ENCODE assay signal across 23 cellular contexts in genomic region chr17:5443728-5444127, GRCh38. TPM values are rescaled to one million over a fixed set of nuclear protein-coding genes. Genes with fewer than 3 reads are reported as not detected.
DNase-seq lines count a peak whose midpoint lies in the region; ATAC-seq, FAIRE-seq and TF ChIP-seq lines count a peak whose summit lies in the region.
"Had no signal": no experiment of that assay in that cellular context is flagged by ENCODE, and none has a peak within 500 bp of the region (broad histone marks: within the 10 kb centered on the region; RNA-seq: fewer than 3 reads in every experiment).

No MANE protein-coding gene starts in this region.

- POLR2A ChIA-PET in A549 (lab: Yijun Ruan, JAX): no interaction called here
- POLR2A ChIA-PET in K562 (lab: Yijun Ruan, JAX): interaction anchor here (1.2 kb wide), 1 partner anchor 16 kb away, joined by 3 read pairs; no protein-coding TSS in a partner anchor

- H3K27ac ChIP-seq in A549 (no peak overlapping the region), K562 (ENCODE audit: extremely low read depth, low read depth, low read length) (no peak overlapping the region)
- H3K27ac ChIP-seq: 22Rv1, BLaER1 had no signal

- H3K4me1 ChIP-seq in A549: peaks cover 5% of the 10 kb centered on the region; the same call in 2 of the 3 replicates
- H3K4me1 ChIP-seq in K562 (replicated peaks in 1 of 2; ENCODE audit: control insufficient read depth in 2 of 2, insufficient read depth in 2 of 2, low read length in 2 of 2): peaks cover 3 to 4% of the 10 kb centered on the region in 2 experiments; a peak in 2 of 5 replicates
- H3K4me1 ChIP-seq: BE2C, Caco-2 had no signal

- TF ChIP-seq POLR2A in A549 (IDR thresholded peaks at IDR 0.05; ENCODE audit: low read length): no peak
- TF ChIP-seq POLR2A in K562 (conservative IDR thresholded peaks at IDR 0.05): no peak

- H3K4me3 ChIP-seq in A549 (no peak overlapping the region), K562 (no peak overlapping the region)
- H3K4me3 ChIP-seq: BLaER1 had no signal

- TF ChIP-seq EP300 in A549 (IDR thresholded peaks at IDR 0.05): no peak
- no peak for TF ChIP-seq EP300 in K562 (IDR thresholded peaks at IDR 0.05; ENCODE audit: low read length)

- BruUV-seq in K562 (replicated peaks; lab: Mats Ljungman, UMichigan): no TSS peak

- H3K36me3 ChIP-seq in K562 (ENCODE audit: control insufficient read depth, insufficient read depth, low read length): peaks cover 56% of the 10 kb centered on the region; the same call in 2 of the 3 replicates

- TF ChIP-seq CTCF in A549 (IDR thresholded peaks at IDR 0.05): no peak
- no peak for TF ChIP-seq CTCF in K562 (IDR thresholded peaks at IDR 0.05 in 2 of 3, conservative IDR thresholded peaks at IDR 0.05 in 1 of 3; ENCODE audit: insufficient read depth in 2 of 3, low read depth in 1 of 3, low read length in 3 of 3)
- TF ChIP-seq CTCF in mesothelial cell of epicardium (IDR thresholded peaks at IDR 0.05; ENCODE audit: unreplicated experiment): no peak

- in situ Hi-C loops in K562 (cut with MboI): no loop called here

- 98% methylated on average over 6 of the region's 6 CpGs for WGBS in A549 (ENCODE audit: missing lambda C conversion rate)
- WGBS in K562 (ENCODE audit: insufficient coverage, low coverage, missing lambda C conversion rate): 93% methylated on average over 5 of the region's 6 CpGs

- H3K9me1 ChIP-seq in K562 (ENCODE audit: control insufficient read depth, insufficient read depth, low read length): no peaks in the 10 kb centered on the region

- ATAC-seq in A549 (no peak), K562 (no peak)

- CTCF ChIA-PET in A549 (lab: Yijun Ruan, JAX): interaction anchor here (0.6 to 10.9 kb wide), 4 partner anchors 11 to 195 kb away, joined by 3 to 178 read pairs (median 8); no protein-coding TSS in a partner anchor
- CTCF ChIA-PET in K562 (lab: Yijun Ruan, JAX; ENCODE audit: low intra/inter-chr PET ratio): no interaction called here

- H2AFZ ChIP-seq in K562 (ENCODE audit: low read depth, low read length): no peak overlapping the region

- H4K20me1 ChIP-seq in K562 (replicated peaks; ENCODE audit: control insufficient read depth, insufficient read depth, low read length): no peaks in the 10 kb centered on the region

- no peak overlapping the region for H3K4me2 ChIP-seq in A549
- H3K4me2 ChIP-seq in K562 (ENCODE audit: insufficient read depth, low read length): no peak overlapping the region
- H3K4me2 ChIP-seq: BLaER1 had no signal

- no peak for TF ChIP-seq RAD21 in A549 (conservative IDR thresholded peaks at IDR 0.05 in 1 of 2, IDR thresholded peaks at IDR 0.05 in 1 of 2)
- TF ChIP-seq RAD21 in K562 (CRISPR knock-in tag; conservative IDR thresholded peaks at IDR 0.05 in 1 of 2, IDR thresholded peaks at IDR 0.05 in 1 of 2): no peak

- peaks cover 31% of the 10 kb centered on the region for H3K36me3 Mint-ChIP-seq in mesothelial cell of epicardium

- H3K4me3 Mint-ChIP-seq in mesothelial cell of epicardium: no peak overlapping the region
- H3K4me3 Mint-ChIP-seq: CD14-positive monocyte; CD4-positive, alpha-beta memory T cell; CD8-positive, alpha-beta memory T cell had no signal

- H3K27ac Mint-ChIP-seq in mesothelial cell of epicardium: no peak overlapping the region
- H3K27ac Mint-ChIP-seq: CD14-positive monocyte; CD4-positive, CD25-positive, alpha-beta regulatory T cell had no signal

- H3K27me3 Mint-ChIP-seq in mesothelial cell of epicardium (ENCODE audit: low read depth): no peaks in the 10 kb centered on the region
- H3K27me3 Mint-ChIP-seq: CD4-positive, alpha-beta memory T cell; CD4-positive, CD25-positive, alpha-beta regulatory T cell; CD8-positive, alpha-beta memory T cell had no signal

- H3K9me3 Mint-ChIP-seq in mesothelial cell of epicardium: no peaks in the 10 kb centered on the region
- H3K9me3 Mint-ChIP-seq: CD14-positive monocyte; CD4-positive, alpha-beta memory T cell; CD4-positive, CD25-positive, alpha-beta regulatory T cell; CD8-positive, alpha-beta memory T cell had no signal

- peaks cover 8% of the 10 kb centered on the region for H3K79me2 ChIP-seq in K562 (ENCODE audit: control insufficient read depth, insufficient read depth, low read length)

- intact Hi-C loops in K562 (cut with micrococcal nuclease): no loop called here

- no peak for FAIRE-seq in A549 (lab: Jason Lieb, UNC)
- no peak for FAIRE-seq in K562 (lab: Jason Lieb, UNC)
- FAIRE-seq: D721Med, G401.6, GM12891, GM19239 had no signal

- no peak overlapping the region for H3K9ac ChIP-seq in K562 (ENCODE audit: insufficient read depth in 1 of 2, low read depth in 2 of 2, low read length in 2 of 2)
- H3K9ac ChIP-seq: BLaER1 had no signal

- no peaks in the 10 kb centered on the region for H3K9me3 ChIP-seq in A549
- H3K9me3 ChIP-seq in K562 (replicated peaks; ENCODE audit: control insufficient read depth, insufficient read depth, low read depth, low read length): no peaks in the 10 kb centered on the region
- H3K9me3 ChIP-seq: BE2C, BLaER1, Caco-2 had no signal

- peak; percentile 5 for DNase-seq in activated effector memory CD4-positive, alpha-beta T cell treated with anti-CD3 and anti-CD28 coated beads, Interleukin-2, amount 50 U/mL, for 16 hours
- DNase-seq in activated effector memory CD4-positive, alpha-beta T cell treated with Interleukin-2 at 50 U/mL for 16 hours: no peak
- DNase-seq in A549 (ENCODE audit: low read depth in 1 of 2, low spot score in 1 of 2) (no peak), K562 (ENCODE audit: extremely low read depth in 1 of 4, low spot score in 3 of 4) (no peak), islet precursor cell (no peak), mesothelial cell of epicardium (ENCODE audit: low spot score in 2 of 2, unreplicated experiment in 2 of 2) (no peak)
- DNase-seq: ACHN; BE2C; C1 segment of cervical spinal cord; Caco-2; Calu3; CD4-positive, alpha-beta memory T cell; CD4-positive, CD25-positive, alpha-beta regulatory T cell; CD8-positive, alpha-beta memory T cell; DMS79 treated with DMSO at 0.1 percent for 48 hours; GF-D8 had no signal

- H3K27me3 ChIP-seq in K562 (ENCODE audit: control insufficient read depth in 2 of 2, insufficient read depth in 2 of 2, low read length in 2 of 2): no peaks in the 10 kb centered on the region
- H3K27me3 ChIP-seq: BE2C, BLaER1 had no signal

- peaks cover 3% of the 10 kb centered on the region for H3K4me1 Mint-ChIP-seq in mesothelial cell of epicardium

RNA-seq across cellular contexts. Expression of gene C1QBP, which starts 4.8 kb away (rescaled TPM):
- polyA plus RNA-seq in A549 (2011; rRNA removed) (448 and 683 TPM in 2 replicates), A549 (2017; fragmentation: RNase III; extraction: RNeasy Plus Mini Kit Qiagen cat#74134 plus additional on column Dnase treatment) (527 to 609 TPM (median 557 TPM) in 3 replicates), K562 (2011; rRNA removed) (209 and 398 TPM in 2 replicates), K562 (2014; fragmentation: Illumina TruSeq; extraction: Trizol) (490 and 582 TPM in 2 replicates), K562 (2014; fragmentation: Nextera tagmentation; extraction: Ambion mirVana) (100 to 1,000 TPM in 1 of 2 experiments, 10 to 100 TPM in 1; 90.7 to 107 TPM), K562 (2014; rRNA removed) (367 and 377 TPM in 2 replicates)
- polyA plus RNA-seq in A549 (2012; cell fraction: cytosol; rRNA removed): 405 and 410 TPM in 2 replicates
- polyA plus RNA-seq in A549 (2012; cell fraction: nucleus; rRNA removed): 229 and 230 TPM in 2 replicates
- 196 and 215 TPM in 2 replicates for polyA minus RNA-seq in A549 (2011; rRNA and poly(A)+ RNA removed)
- 53.8 and 58.8 TPM in 2 replicates for total RNA-seq in K562 (2011; cell fraction: chromatin; rRNA removed; ENCODE audit: low replicate concordance)
- total RNA-seq in K562 (2011; cell fraction: nucleolus; rRNA removed): 54.0 and 57.5 TPM in 2 replicates
- total RNA-seq in K562 (2011; cell fraction: nucleoplasm; rRNA removed): 80.1 and 85.1 TPM in 2 replicates
- total RNA-seq in K562 (2014; rRNA removed) (383 and 419 TPM in 2 replicates), K562 (2014; rRNA removed; fragmentation: Illumina TruSeq; extraction: Trizol) (625 and 715 TPM in 2 replicates), K562 (2015; rRNA removed; fragmentation: Illumina TruSeq; extraction: Trizol) (633 and 665 TPM in 2 replicates), K562 (2021) (414 and 433 TPM in 2 replicates), mesothelial cell of epicardium (91.5 to 96.4 TPM (median 92.9 TPM) in 3 replicates)
- polyA plus RNA-seq in K562 (2011; cell fraction: cytosol; rRNA removed): 186 and 265 TPM in 2 replicates
- 70.9 and 132 TPM in 2 replicates for polyA plus RNA-seq in K562 (2011; cell fraction: nucleus; rRNA removed)
- polyA plus RNA-seq in K562 (2012): 238 and 392 TPM in 2 replicates
- 327 and 403 TPM in 2 replicates for polyA minus RNA-seq in K562 (2011; rRNA and poly(A)+ RNA removed)
- 186 and 189 TPM in 2 replicates for polyA minus RNA-seq in K562 (2011; cell fraction: cytosol; rRNA and poly(A)+ RNA removed)
- 23.4 and 48.8 TPM in 2 replicates for polyA minus RNA-seq in K562 (2011; cell fraction: nucleus; rRNA and poly(A)+ RNA removed)

RNA-seq across cellular contexts. Expression of gene RPAIN, which starts 23.7 kb away (rescaled TPM):
- 62.9 and 67.6 TPM in 2 replicates for polyA plus RNA-seq in A549 (2011; rRNA removed)
- polyA plus RNA-seq in A549 (2012; cell fraction: cytosol; rRNA removed): 38.2 and 49.2 TPM in 2 replicates
- 26.4 and 43.8 TPM in 2 replicates for polyA plus RNA-seq in A549 (2012; cell fraction: nucleus; rRNA removed)
- polyA plus RNA-seq in A549 (2017; fragmentation: RNase III; extraction: RNeasy Plus Mini Kit Qiagen cat#74134 plus additional on column Dnase treatment): 71.9 to 81.2 TPM (median 72.8 TPM) in 3 replicates
- 24.1 and 26.2 TPM in 2 replicates for polyA minus RNA-seq in A549 (2011; rRNA and poly(A)+ RNA removed)
- 74.4 and 86.5 TPM in 2 replicates for total RNA-seq in K562 (2011; cell fraction: chromatin; rRNA removed; ENCODE audit: low replicate concordance)
- 54.0 and 60.7 TPM in 2 replicates for total RNA-seq in K562 (2011; cell fraction: nucleolus; rRNA removed)
- total RNA-seq in K562 (2011; cell fraction: nucleoplasm; rRNA removed): 79.5 and 101 TPM in 2 replicates
- total RNA-seq in K562 (2014; rRNA removed): 40.2 and 48.4 TPM in 2 replicates
- 37.2 and 38.5 TPM in 2 replicates for total RNA-seq in K562 (2014; rRNA removed; fragmentation: Illumina TruSeq; extraction: Trizol)
- total RNA-seq in K562 (2015; rRNA removed; fragmentation: Illumina TruSeq; extraction: Trizol): 41.2 and 43.8 TPM in 2 replicates
- total RNA-seq in K562 (2021): 23.5 and 29.6 TPM in 2 replicates
- 37.7 and 41.6 TPM in 2 replicates for polyA plus RNA-seq in K562 (2011; rRNA removed)
- 12.4 and 26.1 TPM in 2 replicates for polyA plus RNA-seq in K562 (2011; cell fraction: cytosol; rRNA removed)
- 48.5 and 59.6 TPM in 2 replicates for polyA plus RNA-seq in K562 (2011; cell fraction: nucleus; rRNA removed)
- polyA plus RNA-seq in K562 (2012): 21.7 and 24.4 TPM in 2 replicates
- polyA plus RNA-seq in K562 (2014; fragmentation: Illumina TruSeq; extraction: Trizol): 27.3 and 29.8 TPM in 2 replicates
- polyA plus RNA-seq in K562 (2014; fragmentation: Nextera tagmentation; extraction: Ambion mirVana): 10 to 100 TPM; 62.0 to 63.7 TPM
- polyA plus RNA-seq in K562 (2014; rRNA removed): 34.3 and 41.2 TPM in 2 replicates
- polyA minus RNA-seq in K562 (2011; rRNA and poly(A)+ RNA removed): 26.6 and 27.9 TPM in 2 replicates
- 9.9 and 10.1 TPM in 2 replicates for polyA minus RNA-seq in K562 (2011; cell fraction: cytosol; rRNA and poly(A)+ RNA removed)
- polyA minus RNA-seq in K562 (2011; cell fraction: nucleus; rRNA and poly(A)+ RNA removed): 19.9 and 36.2 TPM in 2 replicates
- total RNA-seq in mesothelial cell of epicardium: 95.9 to 103 TPM (median 97.8 TPM) in 3 replicates

RNA-seq across cellular contexts. Expression of gene NUP88, which starts 24.3 kb away (rescaled TPM):
- polyA plus RNA-seq in A549 (2011; rRNA removed) (175 and 180 TPM in 2 replicates), A549 (2017; fragmentation: RNase III; extraction: RNeasy Plus Mini Kit Qiagen cat#74134 plus additional on column Dnase treatment) (121 to 133 TPM (median 121 TPM) in 3 replicates), K562 (2011; rRNA removed) (81.9 and 119 TPM in 2 replicates), K562 (2014; fragmentation: Illumina TruSeq; extraction: Trizol) (150 and 160 TPM in 2 replicates), K562 (2014; fragmentation: Nextera tagmentation; extraction: Ambion mirVana) (10 to 100 TPM; 59.9 to 74.6 TPM), K562 (2014; rRNA removed) (117 and 137 TPM in 2 replicates)
- 104 and 114 TPM in 2 replicates for polyA plus RNA-seq in A549 (2012; cell fraction: cytosol; rRNA removed)
- polyA plus RNA-seq in A549 (2012; cell fraction: nucleus; rRNA removed): 70.5 and 76.3 TPM in 2 replicates
- 128 and 136 TPM in 2 replicates for polyA minus RNA-seq in A549 (2011; rRNA and poly(A)+ RNA removed)
- 105 and 145 TPM in 2 replicates for total RNA-seq in K562 (2011; cell fraction: chromatin; rRNA removed; ENCODE audit: low replicate concordance)
- total RNA-seq in K562 (2011; cell fraction: nucleolus; rRNA removed): 69.5 and 74.9 TPM in 2 replicates
- 68.0 and 71.5 TPM in 2 replicates for total RNA-seq in K562 (2011; cell fraction: nucleoplasm; rRNA removed)
- total RNA-seq in K562 (2014; rRNA removed) (125 and 128 TPM in 2 replicates), K562 (2014; rRNA removed; fragmentation: Illumina TruSeq; extraction: Trizol) (137 and 154 TPM in 2 replicates), K562 (2015; rRNA removed; fragmentation: Illumina TruSeq; extraction: Trizol) (143 and 148 TPM in 2 replicates), K562 (2021) (72.1 and 73.6 TPM in 2 replicates), mesothelial cell of epicardium (61.7 to 67.6 TPM (median 66.3 TPM) in 3 replicates)
- polyA plus RNA-seq in K562 (2011; cell fraction: cytosol; rRNA removed): 62.2 and 70.5 TPM in 2 replicates
- 56.3 and 61.3 TPM in 2 replicates for polyA plus RNA-seq in K562 (2011; cell fraction: nucleus; rRNA removed)
- 53.6 and 71.8 TPM in 2 replicates for polyA plus RNA-seq in K562 (2012)
- 184 and 195 TPM in 2 replicates for polyA minus RNA-seq in K562 (2011; rRNA and poly(A)+ RNA removed)
- 45.9 and 52.1 TPM in 2 replicates for polyA minus RNA-seq in K562 (2011; cell fraction: cytosol; rRNA and poly(A)+ RNA removed)
- 50.2 and 72.0 TPM in 2 replicates for polyA minus RNA-seq in K562 (2011; cell fraction: nucleus; rRNA and poly(A)+ RNA removed)

RNA-seq across cellular contexts. Expression of gene DHX33, which starts 25.1 kb away (rescaled TPM):
- polyA plus RNA-seq in A549 (2011; rRNA removed) (29.5 and 35.7 TPM in 2 replicates), A549 (2017; fragmentation: RNase III; extraction: RNeasy Plus Mini Kit Qiagen cat#74134 plus additional on column Dnase treatment) (26.7 to 30.4 TPM (median 27.8 TPM) in 3 replicates), K562 (2011; rRNA removed) (12.8 and 13.0 TPM in 2 replicates), K562 (2014; fragmentation: Illumina TruSeq; extraction: Trizol) (21.0 and 22.5 TPM in 2 replicates), K562 (2014; fragmentation: Nextera tagmentation; extraction: Ambion mirVana) (1 to 10 TPM; 4.4 to 7.9 TPM), K562 (2014; rRNA removed) (10.4 and 12.3 TPM in 2 replicates)
- polyA plus RNA-seq in A549 (2012; cell fraction: cytosol; rRNA removed): 22.6 and 27.4 TPM in 2 replicates
- 29.3 and 29.4 TPM in 2 replicates for polyA plus RNA-seq in A549 (2012; cell fraction: nucleus; rRNA removed)
- polyA minus RNA-seq in A549 (2011; rRNA and poly(A)+ RNA removed): 44.9 and 53.7 TPM in 2 replicates
- 25.9 and 28.4 TPM in 2 replicates for total RNA-seq in K562 (2011; cell fraction: chromatin; rRNA removed; ENCODE audit: low replicate concordance)
- total RNA-seq in K562 (2011; cell fraction: nucleolus; rRNA removed): 18.9 and 19.7 TPM in 2 replicates
- 15.6 and 18.4 TPM in 2 replicates for total RNA-seq in K562 (2011; cell fraction: nucleoplasm; rRNA removed)
- total RNA-seq in K562 (2014; rRNA removed) (7.7 and 8.9 TPM in 2 replicates), K562 (2014; rRNA removed; fragmentation: Illumina TruSeq; extraction: Trizol) (8.8 and 9.3 TPM in 2 replicates), K562 (2015; rRNA removed; fragmentation: Illumina TruSeq; extraction: Trizol) (8.6 and 9.0 TPM in 2 replicates), K562 (2021) (19.8 and 20.2 TPM in 2 replicates), mesothelial cell of epicardium (27.3 to 28.4 TPM (median 27.4 TPM) in 3 replicates)
- polyA plus RNA-seq in K562 (2011; cell fraction: cytosol; rRNA removed): 9.9 and 11.7 TPM in 2 replicates
- polyA plus RNA-seq in K562 (2011; cell fraction: nucleus; rRNA removed): 11.8 and 20.1 TPM in 2 replicates
- polyA plus RNA-seq in K562 (2012): 7.3 and 13.4 TPM in 2 replicates
- 19.5 and 21.1 TPM in 2 replicates for polyA minus RNA-seq in K562 (2011; rRNA and poly(A)+ RNA removed)
- 10.9 and 15.6 TPM in 2 replicates for polyA minus RNA-seq in K562 (2011; cell fraction: cytosol; rRNA and poly(A)+ RNA removed)
- 5.5 and 7.6 TPM in 2 replicates for polyA minus RNA-seq in K562 (2011; cell fraction: nucleus; rRNA and poly(A)+ RNA removed)

RNA-seq across cellular contexts. Expression of gene DERL2, which starts 42.2 kb away (rescaled TPM):
- polyA plus RNA-seq in A549 (2011; rRNA removed) (137 and 139 TPM in 2 replicates), A549 (2017; fragmentation: RNase III; extraction: RNeasy Plus Mini Kit Qiagen cat#74134 plus additional on column Dnase treatment) (113 to 120 TPM (median 115 TPM) in 3 replicates), K562 (2011; rRNA removed) (32.6 and 35.7 TPM in 2 replicates), K562 (2014; fragmentation: Illumina TruSeq; extraction: Trizol) (18.5 and 24.8 TPM in 2 replicates), K562 (2014; fragmentation: Nextera tagmentation; extraction: Ambion mirVana) (100 to 1,000 TPM; 105 TPM), K562 (2014; rRNA removed) (30.7 and 31.0 TPM in 2 replicates)
- 48.4 and 51.9 TPM in 2 replicates for polyA plus RNA-seq in A549 (2012; cell fraction: cytosol; rRNA removed)
- 33.7 and 50.6 TPM in 2 replicates for polyA plus RNA-seq in A549 (2012; cell fraction: nucleus; rRNA removed)
- polyA minus RNA-seq in A549 (2011; rRNA and poly(A)+ RNA removed): 33.5 and 38.9 TPM in 2 replicates
- total RNA-seq in K562 (2011; cell fraction: chromatin; rRNA removed; ENCODE audit: low replicate concordance): 37.6 and 66.8 TPM in 2 replicates
- 28.9 and 32.4 TPM in 2 replicates for total RNA-seq in K562 (2011; cell fraction: nucleolus; rRNA removed)
- 52.6 and 69.4 TPM in 2 replicates for total RNA-seq in K562 (2011; cell fraction: nucleoplasm; rRNA removed)
- total RNA-seq in K562 (2014; rRNA removed) (11.5 and 15.5 TPM in 2 replicates), K562 (2014; rRNA removed; fragmentation: Illumina TruSeq; extraction: Trizol) (24.5 and 29.8 TPM in 2 replicates), K562 (2015; rRNA removed; fragmentation: Illumina TruSeq; extraction: Trizol) (21.2 and 22.4 TPM in 2 replicates), K562 (2021) (30.9 and 35.6 TPM in 2 replicates), mesothelial cell of epicardium (69.5 to 70.6 TPM (median 69.9 TPM) in 3 replicates)
- 11.9 and 26.2 TPM in 2 replicates for polyA plus RNA-seq in K562 (2011; cell fraction: cytosol; rRNA removed)
- 38.2 and 51.0 TPM in 2 replicates for polyA plus RNA-seq in K562 (2011; cell fraction: nucleus; rRNA removed)
- polyA plus RNA-seq in K562 (2012): 24.4 and 27.8 TPM in 2 replicates
- 14.6 and 15.6 TPM in 2 replicates for polyA minus RNA-seq in K562 (2011; rRNA and poly(A)+ RNA removed)
- 6.7 and 9.0 TPM in 2 replicates for polyA minus RNA-seq in K562 (2011; cell fraction: cytosol; rRNA and poly(A)+ RNA removed)
- 21.9 and 28.2 TPM in 2 replicates for polyA minus RNA-seq in K562 (2011; cell fraction: nucleus; rRNA and poly(A)+ RNA removed)
